14 cellular contexts compared by ENCODE assay signal in the genomic region with DNA sequence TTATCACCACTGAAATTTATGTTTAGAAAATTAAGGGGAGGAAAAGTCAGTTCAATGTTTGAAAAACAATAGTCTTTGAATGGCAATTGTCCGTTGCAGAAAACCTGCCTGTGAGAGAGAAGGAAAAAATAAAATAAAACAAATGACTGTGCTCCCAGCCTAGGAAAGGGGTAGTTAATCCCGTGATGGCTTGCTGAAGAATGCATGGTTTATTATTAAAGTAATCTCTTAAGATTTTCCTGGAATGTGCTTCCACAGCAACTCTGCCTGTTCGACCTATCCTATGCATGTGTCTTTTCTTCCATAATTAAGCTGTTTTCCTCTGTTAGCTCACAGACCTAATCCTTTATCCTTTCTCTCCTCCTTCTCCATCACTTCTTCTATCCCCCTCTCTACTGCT. TPM values are rescaled to one million over a fixed set of nuclear protein-coding genes. Genes with fewer than 3 reads are reported as not detected.
A peak's percentile ranks its signal among the peaks of the same experiment; 100 is the strongest.
DNase-seq lines count a peak whose midpoint lies in the region; ATAC-seq and TF ChIP-seq lines count a peak whose summit lies in the region.
"Had no signal": no experiment of that assay in that cellular context is flagged by ENCODE, and none has a peak within 500 bp of the region (broad histone marks: within the 10 kb centered on the region; RNA-seq: fewer than 3 reads in every experiment).

No MANE protein-coding gene starts in this region.

- peak overlapping the region in 8 of 12 donors; percentile 39 to 91 (median 83) for H3K27ac ChIP-seq in heart left ventricle
- H3K27ac ChIP-seq in right atrium auricular region: peak overlapping the region in 1 of 2 donors; percentile 79
- H3K27ac ChIP-seq in CD4-positive, alpha-beta memory T cell (ENCODE audit: low read depth, low read length): no peak overlapping the region

- CTCF ChIA-PET in CD4-positive, alpha-beta memory T cell (lab: Charles Lee; ENCODE audit: partially characterized antibody): no interaction called here

- POLR2A ChIA-PET in CD4-positive, alpha-beta memory T cell (lab: Charles Lee; ENCODE audit: partially characterized antibody): no interaction called here

- H3K36me3 ChIP-seq in heart left ventricle (no peaks in the 10 kb centered on the region), right atrium auricular region (no peaks in the 10 kb centered on the region)
- H3K36me3 ChIP-seq in CD4-positive, alpha-beta memory T cell (ENCODE audit: insufficient read depth, low read length): no peaks in the 10 kb centered on the region

- no peak for TF ChIP-seq POLR2A in heart left ventricle (IDR thresholded peaks at IDR 0.05)

- TF ChIP-seq CTCF in heart left ventricle (IDR thresholded peaks at IDR 0.05) (no peak), right atrium auricular region (IDR thresholded peaks at IDR 0.05) (no peak), brain (conservative IDR thresholded peaks at IDR 0.05) (no peak), type B pancreatic cell (conservative IDR thresholded peaks at IDR 0.05) (no peak)

- no peak for DNase-seq in heart left ventricle
- DNase-seq in right atrium auricular region (ENCODE audit: low spot score): no peak
- DNase-seq in kidney tubule cell (ENCODE audit: low spot score): peak; percentile 36
- DNase-seq in type B pancreatic cell (ENCODE audit: extremely low spot score, unreplicated experiment): no peak
- DNase-seq in CD4-positive, alpha-beta memory T cell: no peak
- no peak for DNase-seq in NCI-H774 (lab: John Stamatoyannopoulos, UW)
- no peak for DNase-seq in SK-N-DZ (ENCODE audit: low spot score)
- DNase-seq: activated CD4-positive, alpha-beta T cell treated with anti-CD3 and anti-CD28 coated beads for 36 hours; activated T-cell treated with anti-CD3 and anti-CD28 coated beads, Interleukin-2, amount 50 U/mL, for 48 hours; anterior cingulate cortex; DND-41; mucosa of descending colon; NCI-H187 had no signal

- H3K27me3 Mint-ChIP-seq in brain: peaks cover 59% of the 10 kb centered on the region
- no peaks in the 10 kb centered on the region for H3K27me3 Mint-ChIP-seq in type B pancreatic cell
- peaks cover 22 to 32% of the 10 kb centered on the region in 2 donors for H3K27me3 Mint-ChIP-seq in CD4-positive, alpha-beta memory T cell

- H3K9me3 Mint-ChIP-seq in brain: no peaks in the 10 kb centered on the region
- H3K9me3 Mint-ChIP-seq in type B pancreatic cell: no peaks in the 10 kb centered on the region
- no peaks in the 10 kb centered on the region for H3K9me3 Mint-ChIP-seq in CD4-positive, alpha-beta memory T cell

- peak overlapping the region in 3 of 5 experiments; percentile 27 to 69 (median 56) for H3K4me3 Mint-ChIP-seq in brain
- H3K4me3 Mint-ChIP-seq in type B pancreatic cell: peak overlapping the region; percentile 65
- no peak overlapping the region for H3K4me3 Mint-ChIP-seq in CD4-positive, alpha-beta memory T cell
- H3K4me3 Mint-ChIP-seq: activated CD4-positive, alpha-beta T cell treated with anti-CD3 and anti-CD28 coated beads for 36 hours had no signal

- H3K27me3 ChIP-seq in heart left ventricle (peaks cover 0 to 5% (median 0%) of the 10 kb centered on the region in 9 donors), right atrium auricular region (no peaks in the 10 kb centered on the region)
- peaks cover 11% of the 10 kb centered on the region for H3K27me3 ChIP-seq in CD4-positive, alpha-beta memory T cell (ENCODE audit: insufficient read depth, low read length)

- peak overlapping the region in 1 of 12 donors; percentile 68 for H3K4me3 ChIP-seq in heart left ventricle
- no peak overlapping the region for H3K4me3 ChIP-seq in right atrium auricular region
- no peak overlapping the region for H3K4me3 ChIP-seq in CD4-positive, alpha-beta memory T cell (ENCODE audit: low read length in 2 of 2)
- H3K4me3 ChIP-seq: mucosa of descending colon had no signal

- H3K4me1 ChIP-seq in heart left ventricle: peaks cover 0 to 34% (median 23%) of the 10 kb centered on the region in 12 donors
- peaks cover 0 to 25% of the 10 kb centered on the region in 2 donors for H3K4me1 ChIP-seq in right atrium auricular region
- no peaks in the 10 kb centered on the region for H3K4me1 ChIP-seq in CD4-positive, alpha-beta memory T cell (ENCODE audit: insufficient read depth, low read length)

- H3K4me1 Mint-ChIP-seq in brain (peaks cover 44% of the 10 kb centered on the region), type B pancreatic cell (ENCODE audit: unreplicated experiment) (peaks cover 41% of the 10 kb centered on the region)
- H3K4me1 Mint-ChIP-seq in CD4-positive, alpha-beta memory T cell: peaks cover 0 to 13% (median 9%) of the 10 kb centered on the region in 4 donors
- H3K4me1 Mint-ChIP-seq: activated CD4-positive, alpha-beta T cell treated with anti-CD3 and anti-CD28 coated beads for 36 hours had no signal

- H3K36me3 Mint-ChIP-seq in brain: no peaks in the 10 kb centered on the region
- H3K36me3 Mint-ChIP-seq in type B pancreatic cell: peaks cover 5% of the 10 kb centered on the region
- no peaks in the 10 kb centered on the region for H3K36me3 Mint-ChIP-seq in CD4-positive, alpha-beta memory T cell

- ATAC-seq in heart left ventricle: no peak
- ATAC-seq: activated CD4-positive, alpha-beta T cell treated with anti-CD3 and anti-CD28 coated beads for 36 hours; mucosa of descending colon had no signal

- intact Hi-C loops in heart left ventricle (cut with DNase I): loop anchor here in 5 of 10 donors (5.0 to 10.0 kb wide), 5 partner anchors 78 to 120 kb away; no protein-coding TSS in a partner anchor
- intact Hi-C loops in CD4-positive, alpha-beta memory T cell (cut with micrococcal nuclease): no loop called here

- no peaks in the 10 kb centered on the region for H3K9me3 ChIP-seq in heart left ventricle
- H3K9me3 ChIP-seq in right atrium auricular region: no peaks in the 10 kb centered on the region
- no peaks in the 10 kb centered on the region for H3K9me3 ChIP-seq in CD4-positive, alpha-beta memory T cell (ENCODE audit: control insufficient read depth in 1 of 2, low read length in 2 of 2)
- H3K9me3 ChIP-seq: mucosa of descending colon had no signal

- H3K27ac Mint-ChIP-seq in brain (peak overlapping the region in 3 of 5 experiments; percentile 0 to 44 (median 23)), type B pancreatic cell (peak overlapping the region; percentile 43)
- H3K27ac Mint-ChIP-seq in CD4-positive, alpha-beta memory T cell: no peak overlapping the region
- H3K27ac Mint-ChIP-seq: activated CD4-positive, alpha-beta T cell treated with anti-CD3 and anti-CD28 coated beads for 36 hours had no signal

- 34 to 51% (median 39%) methylated on average over 3 of the region's 3 CpGs for WGBS in heart left ventricle, 4 donors

RNA-seq across cellular contexts. Expression of a gene that starts 2.4 kb away (rescaled TPM):
- total RNA-seq in heart left ventricle: 100 to 1,000 TPM in 1 of 9 donors, 10 to 100 TPM in 8; 17.6 to 157 (median 26.1) TPM
- polyA plus RNA-seq in heart left ventricle: 1 to 10 TPM; 7.8 to 9.5 TPM
- total RNA-seq in right atrium auricular region: 10 to 100 TPM; 17.5 to 29.2 TPM
- 4.5 TPM for polyA plus RNA-seq in brain (ENCODE audit: insufficient read depth, low read depth, low replicate concordance)
- 24.2 and 91.6 TPM in 2 replicates for total RNA-seq in type B pancreatic cell (ENCODE audit: low replicate concordance)
- 1 to 10 TPM; 2.3 to 2.9 TPM for total RNA-seq in CD4-positive, alpha-beta memory T cell
- polyA plus RNA-seq in CD4-positive, alpha-beta memory T cell: not detected
- polyA plus RNA-seq in SK-N-DZ (2014; cell fraction: cytosol; rRNA removed): not detected in 2 replicates
- not detected in 2 replicates for polyA plus RNA-seq in SK-N-DZ (2014; cell fraction: nucleus; rRNA removed)

Comparison
In these comparisons a context has a peak if more than half of its experiments do, and no peak if none do; other contexts are left out.
1. H3K27ac Mint-ChIP-seq: peak in brain (3 of 5) and type B pancreatic cell (single experiment); none in CD4-positive, alpha-beta memory T cell (0 of 7).
2. H3K4me3 Mint-ChIP-seq: peak in brain (3 of 5) and type B pancreatic cell (single experiment); none in CD4-positive, alpha-beta memory T cell (0 of 8).